18 cellular contexts compared by ENCODE assay signal in genomic region chr5:86896916-86897315, GRCh38.
DNase-seq lines count a peak whose midpoint lies in the region; ATAC-seq and TF ChIP-seq lines count a peak whose summit lies in the region.
"Had no signal": no experiment of that assay in that cellular context is flagged by ENCODE, and none has a peak within 500 bp of the region (broad histone marks: within the 10 kb centered on the region; RNA-seq: fewer than 3 reads in every experiment).

No MANE protein-coding gene starts in this region.

- TF ChIP-seq CTCF in endodermal cell (conservative IDR thresholded peaks at IDR 0.05) (no peak), lower lobe of right lung (IDR thresholded peaks at IDR 0.05) (no peak)

- no peak for ATAC-seq in lower lobe of right lung
- ATAC-seq: A549; CD8-positive, alpha-beta T cell had no signal

- H3K9ac ChIP-seq in HUES48 (ENCODE audit: low read depth, low read length): no peak overlapping the region
- no peak overlapping the region for H3K9ac ChIP-seq in endodermal cell (ENCODE audit: extremely low read depth, low read length, poor library complexity, severe bottlenecking)
- H3K9ac ChIP-seq: BLaER1 treated with 17β-estradiol and CSF1 and Interleukin-3, amounts not matched to agents 10 nM and 100 nM had no signal

- H3K4me3 ChIP-seq in HUES48 (ENCODE audit: low read depth, low read length) (no peak overlapping the region), endodermal cell (ENCODE audit: low read length) (peak overlapping the region; percentile 37), lower lobe of right lung (no peak overlapping the region)
- H3K4me3 ChIP-seq: A549; BLaER1 treated with 17β-estradiol and CSF1 and Interleukin-3, amounts not matched to agents 10 nM and 100 nM had no signal

- H3K36me3 ChIP-seq in HUES48 (ENCODE audit: control insufficient read depth, insufficient read depth, low read length): no peaks in the 10 kb centered on the region
- H3K36me3 ChIP-seq in endodermal cell (ENCODE audit: control insufficient read depth, insufficient read depth, low read length): no peaks in the 10 kb centered on the region
- no peaks in the 10 kb centered on the region for H3K36me3 ChIP-seq in lower lobe of right lung
- H3K36me3 ChIP-seq: BLaER1 treated with 17β-estradiol and CSF1 and Interleukin-3, amounts not matched to agents 10 nM and 100 nM had no signal

- intact Hi-C loops in lower lobe of right lung (cut with DNase I): no loop called here

- peaks cover 22% of the 10 kb centered on the region for H3K4me1 Mint-ChIP-seq in endodermal cell
- H3K4me1 Mint-ChIP-seq: B cell had no signal

- H3K27me3 Mint-ChIP-seq in endodermal cell (ENCODE audit: insufficient read depth): no peaks in the 10 kb centered on the region

- H3K27ac ChIP-seq in HUES48 (ENCODE audit: low read depth, low read length) (peak overlapping the region; percentile 31), endodermal cell (ENCODE audit: low read depth, low read length) (no peak overlapping the region), lower lobe of right lung (no peak overlapping the region)
- H3K27ac ChIP-seq: 22Rv1; A549; BLaER1 treated with 17β-estradiol and CSF1 and Interleukin-3, amounts not matched to agents 10 nM and 100 nM; C4-2B had no signal

- peaks cover 1% of the 10 kb centered on the region for H3K9me3 Mint-ChIP-seq in endodermal cell
- H3K9me3 Mint-ChIP-seq: CD4-positive, alpha-beta T cell; CD8-positive, alpha-beta T cell had no signal

- H3K4me3 Mint-ChIP-seq in endodermal cell: no peak overlapping the region
- H3K4me3 Mint-ChIP-seq: B cell; CD4-positive, alpha-beta T cell; CD8-positive, alpha-beta T cell had no signal

- H3K4me1 ChIP-seq in HUES48 (ENCODE audit: control insufficient read depth, insufficient read depth, low read length) (peaks cover 15% of the 10 kb centered on the region), endodermal cell (ENCODE audit: control insufficient read depth, insufficient read depth, low read length) (peaks cover 3% of the 10 kb centered on the region), lower lobe of right lung (no peaks in the 10 kb centered on the region)
- H3K4me1 ChIP-seq: A549; BLaER1 treated with 17β-estradiol and CSF1 and Interleukin-3, amounts not matched to agents 10 nM and 100 nM; Caco-2 had no signal

- no peak overlapping the region for H3K27ac Mint-ChIP-seq in endodermal cell
- H3K27ac Mint-ChIP-seq: B cell; CD4-positive, alpha-beta T cell; CD8-positive, alpha-beta T cell had no signal

- no peaks in the 10 kb centered on the region for H3K36me3 Mint-ChIP-seq in endodermal cell (ENCODE audit: low read depth)
- H3K36me3 Mint-ChIP-seq: CD8-positive, alpha-beta T cell had no signal

- H3K9me3 ChIP-seq in HUES48 (ENCODE audit: control insufficient read depth, insufficient read depth, low read length): no peaks in the 10 kb centered on the region
- peaks cover 12% of the 10 kb centered on the region for H3K9me3 ChIP-seq in endodermal cell (ENCODE audit: control insufficient read depth, low read length)
- no peaks in the 10 kb centered on the region for H3K9me3 ChIP-seq in lower lobe of right lung
- H3K9me3 ChIP-seq: A549; BLaER1 treated with 17β-estradiol and CSF1 and Interleukin-3, amounts not matched to agents 10 nM and 100 nM; Caco-2 had no signal

- DNase-seq in NCI-H748 (lab: John Stamatoyannopoulos, UW; ENCODE audit: unreplicated experiment) (peak; percentile 15), NCI-H748 treated with DMSO at 0.1 percent for 48 hours (lab: John Stamatoyannopoulos, UW) (no peak), endodermal cell (peak; percentile 55), lower lobe of right lung (no peak)
- no peak for DNase-seq in activated effector memory CD4-positive, alpha-beta T cell treated with Interleukin-2 at 50 U/mL for 16 hours
- DNase-seq: AML-193; Caco-2; Calu3; CD4-positive, alpha-beta T cell; CD8-positive, alpha-beta T cell; DMS79 treated with DMSO at 0.1 percent for 48 hours; GF-D8 had no signal

- 91% methylated on average over 1 of the region's 1 CpG; no CpG with 5 or more reads in 1 of the 2 experiments for WGBS in endodermal cell (ENCODE audit: insufficient coverage in 1 of 2, insufficient read length in 1 of 2), 2 experiments

- H3K27me3 ChIP-seq in HUES48 (ENCODE audit: control insufficient read depth, insufficient read depth, low read length) (no peaks in the 10 kb centered on the region), endodermal cell (ENCODE audit: control insufficient read depth, insufficient read depth, low read length, poor library complexity, severe bottlenecking) (no peaks in the 10 kb centered on the region), lower lobe of right lung (ENCODE audit: low read depth) (no peaks in the 10 kb centered on the region)
- H3K27me3 ChIP-seq: BLaER1 treated with 17β-estradiol and CSF1 and Interleukin-3, amounts not matched to agents 10 nM and 100 nM had no signal

Comparison
In these comparisons a context has a peak if more than half of its experiments do, and no peak if none do; other contexts are left out.
1. DNase-seq: peak in NCI-H748 (single experiment) and endodermal cell (single experiment); none in NCI-H748 treated with DMSO at 0.1 percent for 48 hours (single experiment), activated effector memory CD4-positive, alpha-beta T cell treated with Interleukin-2 at 50 U/mL for 16 hours (single experiment) and lower lobe of right lung (single experiment).